In the genomic region with DNA sequence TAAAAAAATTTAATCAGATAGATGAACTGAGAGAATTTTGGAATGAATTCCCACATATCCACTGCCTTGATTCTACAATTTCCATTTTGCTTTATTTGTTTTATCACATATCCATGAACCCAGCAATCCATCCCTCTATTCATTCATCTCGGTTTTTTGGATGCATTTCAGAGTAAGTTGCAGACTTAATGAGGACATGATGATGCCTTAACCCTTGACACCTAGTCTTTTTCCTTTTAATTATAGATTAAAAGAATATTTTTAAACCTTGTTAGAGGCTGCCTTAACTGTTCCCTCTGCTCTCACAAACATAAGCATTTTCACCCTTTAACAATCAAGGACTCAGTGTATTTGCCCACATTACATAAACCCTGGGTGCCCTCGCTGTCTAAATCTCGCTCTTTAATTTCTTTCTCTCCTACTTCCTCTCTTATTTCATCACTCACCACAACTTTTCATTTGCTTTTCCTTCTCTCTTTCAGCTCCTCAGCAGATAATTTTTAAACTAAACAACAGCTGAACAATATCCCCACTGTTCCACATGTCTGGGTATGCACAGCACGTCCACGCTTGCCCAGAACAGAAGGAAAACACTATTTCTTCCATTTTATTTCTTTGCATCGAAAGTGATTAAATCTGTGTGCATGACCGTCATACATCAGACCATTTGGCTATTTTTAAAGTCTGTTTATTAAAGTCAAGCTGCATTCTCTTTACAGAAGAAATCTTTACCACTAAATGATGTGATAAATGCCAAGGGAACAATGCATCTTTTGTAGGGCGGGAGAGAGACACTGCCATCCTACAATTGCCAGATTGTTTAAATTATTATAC, we compare ENCODE assay signal across 14 cellular contexts. TPM values are rescaled to one million over a fixed set of nuclear protein-coding genes. Genes with fewer than 3 reads are reported as not detected.
DNase-seq lines count a peak whose midpoint lies in the region; ATAC-seq and TF ChIP-seq lines count a peak whose summit lies in the region.
"Had no signal": no experiment of that assay in that cellular context is flagged by ENCODE, and none has a peak within 500 bp of the region (broad histone marks: within the 10 kb centered on the region; RNA-seq: fewer than 3 reads in every experiment).

No MANE protein-coding gene starts in this region.

- no peak for TF ChIP-seq POLR2A in Peyer's patch (IDR thresholded peaks at IDR 0.05)

- no peak overlapping the region for H3K27ac Mint-ChIP-seq in activated naive CD4-positive, alpha-beta T cell treated with anti-CD3 and anti-CD28 coated beads, Interleukin-2, amount 50 U/mL, for 72 hours
- H3K27ac Mint-ChIP-seq: activated CD8-positive, alpha-beta T cell treated with anti-CD3 and anti-CD28 coated beads, Interleukin-2, amount 10 ng/mL, durations not matched to agents 7 days and 5 days; activated naive CD8-positive, alpha-beta T cell treated with anti-CD3 and anti-CD28 coated beads, Interleukin-2, amount 10 ng/mL, durations not matched to agents 7 days and 5 days; natural killer cell treated with Interleukin-12 subunit alpha and Interleukin-12 subunit beta and Interleukin-15 and Interleukin-18, amount 100 ng/mL, for 72 hours had no signal

- H3K9me3 ChIP-seq in colonic mucosa (no peaks in the 10 kb centered on the region), Peyer's patch (no peaks in the 10 kb centered on the region)
- H3K9me3 ChIP-seq: BLaER1, spleen had no signal

- TF ChIP-seq CTCF in colonic mucosa (IDR thresholded peaks at IDR 0.05) = no peak
- no peak for TF ChIP-seq CTCF in Peyer's patch (IDR thresholded peaks at IDR 0.05)

- no peak for ATAC-seq in activated naive CD4-positive, alpha-beta T cell treated with anti-CD3 and anti-CD28 coated beads, Interleukin-2, amount 50 U/mL, for 72 hours
- no peak for ATAC-seq in HG03432 (IDR thresholded peaks at IDR 0.05; ENCODE audit: unreplicated experiment)
- ATAC-seq: activated CD8-positive, alpha-beta T cell treated with anti-CD3 and anti-CD28 coated beads, Interleukin-2, amount 10 ng/mL, durations not matched to agents 7 days and 5 days; natural killer cell treated with Interleukin-12 subunit alpha and Interleukin-12 subunit beta and Interleukin-15 and Interleukin-18, amount 100 ng/mL, for 72 hours had no signal

- peaks cover 2% of the 10 kb centered on the region for H3K4me1 ChIP-seq in colonic mucosa
- H3K4me1 ChIP-seq in Peyer's patch = peaks cover 0 to 8% (median 0%) of the 10 kb centered on the region in 4 donors
- H3K4me1 ChIP-seq: BLaER1, spleen had no signal

- intact Hi-C loops in colonic mucosa (cut with DNase I) = no loop called here

- peak; percentile 68 for DNase-seq in COLO829 (ENCODE audit: low spot score)
- DNase-seq in NCI-H526 treated with DMSO at 0.1 percent for 48 hours (lab: John Stamatoyannopoulos, UW) = peak; percentile 47
- DNase-seq in colonic mucosa = no peak
- peak; percentile 88 for DNase-seq in medulla oblongata (ENCODE audit: extremely low spot score)
- no peak for DNase-seq in activated naive CD4-positive, alpha-beta T cell treated with anti-CD3 and anti-CD28 coated beads, Interleukin-2, amount 50 U/mL, for 72 hours (ENCODE audit: low spot score in 2 of 2)
- no peak for DNase-seq in Peyer's patch
- DNase-seq in activated naive CD4-positive, alpha-beta T cell treated with Interleukin-2 at 50 U/mL for 16 hours = no peak
- DNase-seq: activated CD8-positive, alpha-beta T cell treated with anti-CD3 and anti-CD28 coated beads, Interleukin-2, amount 10 ng/mL, durations not matched to agents 7 days and 5 days; activated naive CD8-positive, alpha-beta T cell treated with anti-CD3 and anti-CD28 coated beads, Interleukin-2, amount 10 ng/mL, durations not matched to agents 7 days and 5 days; effector memory CD4-positive, alpha-beta T cell; spleen had no signal

- H3K27ac ChIP-seq in colonic mucosa = peak overlapping the region; percentile 23
- H3K27ac ChIP-seq in Peyer's patch = no peak overlapping the region
- H3K27ac ChIP-seq: BLaER1, spleen had no signal

- no peak overlapping the region for H3K9ac ChIP-seq in colonic mucosa (ENCODE audit: low read depth in 2 of 2, low read length in 2 of 2)
- H3K9ac ChIP-seq: BLaER1 had no signal

- H3K36me3 Mint-ChIP-seq in activated naive CD4-positive, alpha-beta T cell treated with anti-CD3 and anti-CD28 coated beads, Interleukin-2, amount 50 U/mL, for 72 hours = no peaks in the 10 kb centered on the region
- H3K36me3 Mint-ChIP-seq: activated naive CD8-positive, alpha-beta T cell treated with anti-CD3 and anti-CD28 coated beads, Interleukin-2, amount 10 ng/mL, durations not matched to agents 7 days and 5 days; natural killer cell treated with Interleukin-12 subunit alpha and Interleukin-12 subunit beta and Interleukin-15 and Interleukin-18, amount 100 ng/mL, for 72 hours had no signal

- no peaks in the 10 kb centered on the region for H3K27me3 ChIP-seq in colonic mucosa
- H3K27me3 ChIP-seq in Peyer's patch = no peaks in the 10 kb centered on the region
- H3K27me3 ChIP-seq: BLaER1, spleen had no signal

- no peak overlapping the region for H3K4me3 ChIP-seq in colonic mucosa
- H3K4me3 ChIP-seq in Peyer's patch = no peak overlapping the region
- H3K4me3 ChIP-seq: BLaER1, spleen had no signal

- H3K9me3 Mint-ChIP-seq in activated naive CD4-positive, alpha-beta T cell treated with anti-CD3 and anti-CD28 coated beads, Interleukin-2, amount 50 U/mL, for 72 hours = no peaks in the 10 kb centered on the region
- H3K9me3 Mint-ChIP-seq: activated naive CD8-positive, alpha-beta T cell treated with anti-CD3 and anti-CD28 coated beads, Interleukin-2, amount 10 ng/mL, durations not matched to agents 7 days and 5 days; natural killer cell treated with Interleukin-12 subunit alpha and Interleukin-12 subunit beta and Interleukin-15 and Interleukin-18, amount 100 ng/mL, for 72 hours had no signal

- H3K36me3 ChIP-seq in colonic mucosa (no peaks in the 10 kb centered on the region), Peyer's patch (no peaks in the 10 kb centered on the region)
- H3K36me3 ChIP-seq: BLaER1, spleen had no signal

RNA-seq across cellular contexts. Expression of gene IQCK, which starts 39.9 kb away (rescaled TPM):
- total RNA-seq in colonic mucosa (10 to 100 TPM; 13.1 to 13.2 TPM), Peyer's patch (10 to 100 TPM in 2 of 4 donors, 1 to 10 TPM in 2; 8.2 to 42.9 (median 10.3) TPM)
- total RNA-seq in activated naive CD4-positive, alpha-beta T cell treated with anti-CD3 and anti-CD28 coated beads, Interleukin-2, amount 50 U/mL, for 72 hours = 1 to 10 TPM; 2.3 TPM

RNA-seq across cellular contexts. Expression of gene KNOP1, which starts 40.0 kb away (rescaled TPM):
- total RNA-seq in colonic mucosa = 10 to 100 TPM; 14.2 to 28.0 TPM
- 10 to 100 TPM; 18.7 to 23.6 TPM for total RNA-seq in activated naive CD4-positive, alpha-beta T cell treated with anti-CD3 and anti-CD28 coated beads, Interleukin-2, amount 50 U/mL, for 72 hours
- total RNA-seq in Peyer's patch = 10 to 100 TPM in 3 of 4 donors, 1 to 10 TPM in 1; 10.0 to 26.1 (median 19.9) TPM

Comparison
In these comparisons a context has a peak if more than half of its experiments do, and no peak if none do; other contexts are left out.
1. DNase-seq: peak in COLO829 (single experiment), NCI-H526 treated with DMSO at 0.1 percent for 48 hours (single experiment) and medulla oblongata (single experiment); none in colonic mucosa (single experiment), activated naive CD4-positive, alpha-beta T cell treated with anti-CD3 and anti-CD28 coated beads, Interleukin-2, amount 50 U/mL, for 72 hours (0 of 2), Peyer's patch (0 of 3) and activated naive CD4-positive, alpha-beta T cell treated with Interleukin-2 at 50 U/mL for 16 hours (single experiment).